ENCODE assay signal across 7 cellular contexts in the genomic region with DNA sequence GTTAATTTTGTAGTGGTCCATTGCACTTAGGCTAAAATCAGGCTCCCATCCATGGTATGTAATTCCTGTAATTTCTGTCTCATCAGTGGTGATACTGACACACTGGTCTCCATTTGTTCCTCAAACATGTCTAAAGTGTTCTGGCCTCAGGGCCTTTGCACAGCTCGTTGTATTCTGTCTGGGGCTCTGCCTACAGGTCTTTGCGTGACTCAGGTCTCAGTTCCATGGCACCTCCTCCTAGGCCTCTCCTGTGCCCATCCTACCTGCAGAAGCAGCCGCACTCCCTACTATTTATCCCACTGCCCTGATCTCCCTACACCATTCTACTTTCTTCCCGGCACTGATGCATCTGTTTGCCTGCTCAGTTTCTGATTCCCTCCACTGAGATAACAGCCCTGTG.
"Had no signal": no experiment of that assay in that cellular context is flagged by ENCODE, and none has a peak within 500 bp of the region (broad histone marks: within the 10 kb centered on the region; RNA-seq: fewer than 3 reads in every experiment).

No MANE protein-coding gene starts in this region.

- H3K27ac ChIP-seq: KMS-11 had no signal

- H3K4me3 Mint-ChIP-seq: GM23338, H9, HFFc6 had no signal

- ATAC-seq: GM23338 had no signal

- DNase-seq: H9, HCEC 1CT, HFFc6, IMR-90, KBM-7 had no signal

- H3K4me3 ChIP-seq: GM23338 had no signal

- H3K4me1 Mint-ChIP-seq: H9 had no signal

- H3K27ac Mint-ChIP-seq: GM23338, H9, HFFc6 had no signal

- H3K9me3 Mint-ChIP-seq: GM23338, HFFc6 had no signal
